In genomic region chr7:86970986-86971385, GRCh38 we compare ENCODE assay signal across 22 cellular contexts.
DNase-seq lines count a peak whose midpoint lies in the region; ATAC-seq, FAIRE-seq and TF ChIP-seq lines count a peak whose summit lies in the region.
"Had no signal": no experiment of that assay in that cellular context is flagged by ENCODE, and none has a peak within 500 bp of the region (broad histone marks: within the 10 kb centered on the region; RNA-seq: fewer than 3 reads in every experiment).

No MANE protein-coding gene starts in this region.

- H3K4me1 Mint-ChIP-seq in CD4-positive, alpha-beta T cell (ENCODE audit: low read depth), result peaks cover 21% of the 10 kb centered on the region
- peaks cover 22% of the 10 kb centered on the region for H3K4me1 Mint-ChIP-seq in neural progenitor cell
- H3K4me1 Mint-ChIP-seq: CD14-positive monocyte had no signal

- no peak overlapping the region for H3K27ac ChIP-seq in CD4-positive, alpha-beta T cell (ENCODE audit: low read depth, low read length)
- H3K27ac ChIP-seq in neural progenitor cell, result peak overlapping the region; percentile 10
- H3K27ac ChIP-seq: A549; BLaER1 treated with 17β-estradiol and CSF1 and Interleukin-3, amounts not matched to agents 10 nM and 100 nM had no signal

- no peaks in the 10 kb centered on the region for H3K27me3 Mint-ChIP-seq in CD4-positive, alpha-beta T cell
- H3K27me3 Mint-ChIP-seq in neural progenitor cell (ENCODE audit: insufficient read depth, low read depth), result no peaks in the 10 kb centered on the region

- peaks cover 99% of the 10 kb centered on the region for H3K79me2 ChIP-seq in neural progenitor cell (ENCODE audit: low read depth)

- peaks cover 71% of the 10 kb centered on the region for H4K20me1 ChIP-seq in neural progenitor cell (ENCODE audit: low read depth)
- H4K20me1 ChIP-seq: BLaER1 treated with 17β-estradiol and CSF1 and Interleukin-3, amounts not matched to agents 10 nM and 100 nM had no signal

- H3K36me3 ChIP-seq in neural progenitor cell, result no peaks in the 10 kb centered on the region
- H3K36me3 ChIP-seq: BE2C; BLaER1 treated with 17β-estradiol and CSF1 and Interleukin-3, amounts not matched to agents 10 nM and 100 nM had no signal

- no peak overlapping the region for H3K4me3 Mint-ChIP-seq in CD4-positive, alpha-beta T cell
- no peak overlapping the region for H3K4me3 Mint-ChIP-seq in neural progenitor cell
- H3K4me3 Mint-ChIP-seq: CD14-positive monocyte; CD8-positive, alpha-beta memory T cell; GM23338; H9 had no signal

- H3K27me3 ChIP-seq in CD4-positive, alpha-beta T cell (ENCODE audit: control insufficient read depth, insufficient read depth, low read length), result no peaks in the 10 kb centered on the region
- H3K27me3 ChIP-seq in neural progenitor cell, result no peaks in the 10 kb centered on the region
- H3K27me3 ChIP-seq: BE2C; BLaER1 treated with 17β-estradiol and CSF1 and Interleukin-3, amounts not matched to agents 10 nM and 100 nM had no signal

- H3K27ac Mint-ChIP-seq in CD4-positive, alpha-beta T cell, result peak overlapping the region; percentile 2
- H3K27ac Mint-ChIP-seq in neural progenitor cell, result no peak overlapping the region
- H3K27ac Mint-ChIP-seq: CD14-positive monocyte, GM23338 had no signal

- CTCF ChIA-PET in CD4-positive, alpha-beta T cell (lab: Charles Lee), result no interaction called here

- H3K4me3 ChIP-seq in neural progenitor cell, result no peak overlapping the region
- H3K4me3 ChIP-seq: A549; BLaER1 treated with 17β-estradiol and CSF1 and Interleukin-3, amounts not matched to agents 10 nM and 100 nM; GM23338 had no signal

- intact Hi-C loops in CD4-positive, alpha-beta T cell (cut with DNase I, micrococcal nuclease), result no loop called here

- no peak for TF ChIP-seq CTCF in CD4-positive, alpha-beta T cell (IDR thresholded peaks at IDR 0.05)
- TF ChIP-seq CTCF in neural progenitor cell (IDR thresholded peaks at IDR 0.05), result no peak

- no peaks in the 10 kb centered on the region for H3K9me3 Mint-ChIP-seq in CD4-positive, alpha-beta T cell
- peaks cover 14% of the 10 kb centered on the region for H3K9me3 Mint-ChIP-seq in neural progenitor cell
- H3K9me3 Mint-ChIP-seq: CD8-positive, alpha-beta memory T cell; GM23338 had no signal

- ATAC-seq in CD4-positive, alpha-beta T cell (ENCODE audit: poor library complexity), result peak; percentile 81
- no peak for ATAC-seq in GM21717 (IDR thresholded peaks at IDR 0.05; ENCODE audit: unreplicated experiment)
- ATAC-seq: A549, GM23338, HCT116 had no signal

- TF ChIP-seq POLR2A in GM12891 (IDR thresholded peaks at IDR 0.05; ENCODE audit: low read depth, low read length), result no peak

- POLR2A ChIA-PET in CD4-positive, alpha-beta T cell (lab: Charles Lee), result no interaction called here

- H3K9ac ChIP-seq in neural progenitor cell, result no peak overlapping the region
- H3K9ac ChIP-seq: BLaER1 treated with 17β-estradiol and CSF1 and Interleukin-3, amounts not matched to agents 10 nM and 100 nM had no signal

- no peak for DNase-seq in CD4-positive, alpha-beta T cell
- DNase-seq in GM12891 (ENCODE audit: insufficient read length, low spot score) (no peak), neural progenitor cell (ENCODE audit: low spot score) (no peak), RCC 7860 (ENCODE audit: low spot score) (no peak)
- DNase-seq in activated CD4-positive, CD25-positive, alpha-beta regulatory T cell treated with anti-CD3 and anti-CD28 coated beads, Interleukin-2, amount 50 U/mL, for 72 hours, result no peak
- DNase-seq: 8988T, ACHN, AML-193, BE2C, DMS 273 treated with DMSO at 0.1 percent for 48 hours, DMS79, GF-D8, H9 had no signal

- no peaks in the 10 kb centered on the region for H3K9me3 ChIP-seq in CD4-positive, alpha-beta T cell (ENCODE audit: control insufficient read depth, low read length)
- no peaks in the 10 kb centered on the region for H3K9me3 ChIP-seq in neural progenitor cell (ENCODE audit: low read depth)
- H3K9me3 ChIP-seq: A549; BE2C; BLaER1 treated with 17β-estradiol and CSF1 and Interleukin-3, amounts not matched to agents 10 nM and 100 nM had no signal

- H3K36me3 Mint-ChIP-seq in CD4-positive, alpha-beta T cell (ENCODE audit: low read depth), result no peaks in the 10 kb centered on the region
- peaks cover 16% of the 10 kb centered on the region for H3K36me3 Mint-ChIP-seq in neural progenitor cell
- H3K36me3 Mint-ChIP-seq: CD14-positive monocyte; CD8-positive, alpha-beta memory T cell had no signal

- peaks cover 12% of the 10 kb centered on the region for H3F3A ChIP-seq in neural progenitor cell (ENCODE audit: low read depth)

- no peak overlapping the region for H3K4me2 ChIP-seq in neural progenitor cell
- H3K4me2 ChIP-seq: A549; BLaER1 treated with 17β-estradiol and CSF1 and Interleukin-3, amounts not matched to agents 10 nM and 100 nM; GM23338 had no signal

- FAIRE-seq in GM12891 (lab: Jason Lieb, UNC), result peak; percentile 9
- peak; percentile 38 for FAIRE-seq in colon (lab: Jason Lieb, UNC)
- FAIRE-seq in RCC 7860 (lab: Jason Lieb, UNC), result no peak
- FAIRE-seq: A549, D721Med had no signal

- H2AFZ ChIP-seq in neural progenitor cell (replicated peaks), result no peak overlapping the region
- H2AFZ ChIP-seq: GM23338 had no signal

- peaks cover 64% of the 10 kb centered on the region for H3K4me1 ChIP-seq in neural progenitor cell
- H3K4me1 ChIP-seq: A549; BE2C; BLaER1 treated with 17β-estradiol and CSF1 and Interleukin-3, amounts not matched to agents 10 nM and 100 nM had no signal

TF ChIP-seq in GM12891, 5 proteins besides CTCF, POLR2A, EP300 and RAD21:
- TF ChIP-seq POLR2AphosphoS5 (IDR thresholded peaks at IDR 0.05; ENCODE audit: low read depth, low read length), result no peak
- TF ChIP-seq PAX5 (IDR thresholded peaks at IDR 0.05; ENCODE audit: insufficient read depth, low read length, severe bottlenecking), result no peak
- TF ChIP-seq POU2F2 (IDR thresholded peaks at IDR 0.05; ENCODE audit: low read depth, low read length), result no peak
- TF ChIP-seq SPI1 (IDR thresholded peaks at IDR 0.05; ENCODE audit: low read depth, low read length), result no peak
- no peak for TF ChIP-seq TAF1 (IDR thresholded peaks at IDR 0.05; ENCODE audit: low read depth, low read length)
